8 cellular contexts compared by ENCODE assay signal in the genomic region with DNA sequence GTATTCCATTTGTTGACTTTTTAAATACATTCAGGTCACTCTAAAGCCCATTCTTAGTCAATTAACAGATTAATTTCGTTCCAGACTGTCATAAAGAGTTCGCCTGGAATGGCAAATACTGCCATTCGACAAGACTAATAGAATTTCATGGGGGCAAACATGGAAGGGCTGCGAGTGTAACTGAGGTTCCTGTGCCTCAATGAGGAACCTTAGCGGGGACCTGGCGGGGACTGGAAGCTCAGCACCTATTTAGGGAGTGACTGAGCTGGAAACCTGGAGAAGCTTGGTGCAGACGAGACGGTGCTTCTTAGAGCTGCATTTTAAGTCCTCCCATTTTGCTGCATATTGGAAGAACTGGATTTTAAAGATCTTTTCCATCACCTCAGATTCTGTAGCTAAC. TPM values are rescaled to one million over a fixed set of nuclear protein-coding genes. Genes with fewer than 3 reads are reported as not detected.
DNase-seq lines count a peak whose midpoint lies in the region; ATAC-seq and TF ChIP-seq lines count a peak whose summit lies in the region.

No MANE protein-coding gene starts in this region.

- no peaks in the 10 kb centered on the region for H3K9me2 ChIP-seq in PC-3 (replicated peaks; ENCODE audit: low read length)

- peak overlapping the region; percentile 55 for H3K4me3 Mint-ChIP-seq in CD8-positive, alpha-beta T cell
- H3K4me3 Mint-ChIP-seq in neural progenitor cell, result peak overlapping the region; percentile 95

- no peaks in the 10 kb centered on the region for H3K36me3 Mint-ChIP-seq in CD8-positive, alpha-beta T cell
- peaks cover 36% of the 10 kb centered on the region for H3K36me3 Mint-ChIP-seq in neural progenitor cell

- no peak overlapping the region for H3K27ac ChIP-seq in CD8-positive, alpha-beta T cell (ENCODE audit: low read depth, low read length)
- H3K27ac ChIP-seq in PC-3 (ENCODE audit: low read length), result peak overlapping the region; percentile 87
- H3K27ac ChIP-seq in epithelial cell of prostate, result peak overlapping the region; percentile 91
- H3K27ac ChIP-seq in neural progenitor cell, result peak overlapping the region; percentile 18

- H2AFZ ChIP-seq in PC-3 (ENCODE audit: low read length) (peak overlapping the region; percentile 98), neural progenitor cell (replicated peaks) (peak overlapping the region; percentile 7)

- H3K4me3 ChIP-seq in CD8-positive, alpha-beta T cell (ENCODE audit: low read depth, low read length), result no peak overlapping the region
- H3K4me3 ChIP-seq in PC-3 (ENCODE audit: low read length), result peak overlapping the region; percentile 81
- peak overlapping the region; percentile 83 for H3K4me3 ChIP-seq in neural progenitor cell

- no peaks in the 10 kb centered on the region for H3K9me3 Mint-ChIP-seq in CD8-positive, alpha-beta T cell
- peaks cover 7% of the 10 kb centered on the region for H3K9me3 Mint-ChIP-seq in neural progenitor cell

- no peaks in the 10 kb centered on the region for H3F3A ChIP-seq in PC-3 (ENCODE audit: low read length, unreplicated experiment)
- H3F3A ChIP-seq in neural progenitor cell (ENCODE audit: low read depth), result peaks cover 68% of the 10 kb centered on the region

- CTCF ChIA-PET in CD8-positive, alpha-beta T cell (lab: Charles Lee), result no interaction called here
- CTCF ChIA-PET in PC-3 (lab: Charles Lee), result interaction anchor here (0.5 to 0.6 kb wide), 2 partner anchors 77 to 88 kb away, joined by 3 read pairs; no protein-coding TSS in a partner anchor

- H3K4me1 Mint-ChIP-seq in CD8-positive, alpha-beta T cell (ENCODE audit: low read depth), result peaks cover 35% of the 10 kb centered on the region
- H3K4me1 Mint-ChIP-seq in neural progenitor cell, result peaks cover 25% of the 10 kb centered on the region

- H3K4me2 ChIP-seq in PC-3 (ENCODE audit: low read length), result peak overlapping the region; percentile 96
- H3K4me2 ChIP-seq in neural progenitor cell, result peak overlapping the region; percentile 83

- H3K4me1 ChIP-seq in CD8-positive, alpha-beta T cell (ENCODE audit: insufficient read depth, low read length), result peaks cover 27% of the 10 kb centered on the region
- peaks cover 31% of the 10 kb centered on the region for H3K4me1 ChIP-seq in PC-3 (ENCODE audit: insufficient read depth, low read length)
- H3K4me1 ChIP-seq in neural progenitor cell, result peaks cover 30% of the 10 kb centered on the region

- peak overlapping the region; percentile 83 for H3K9ac ChIP-seq in PC-3 (ENCODE audit: low read length)
- H3K9ac ChIP-seq in neural progenitor cell, result no peak overlapping the region

- no peak for TF ChIP-seq CTCF in CD8-positive, alpha-beta T cell (IDR thresholded peaks at IDR 0.05)
- TF ChIP-seq CTCF in PC-3 (conservative IDR thresholded peaks at IDR 0.05; ENCODE audit: low read depth, low read length) (no peak), neural progenitor cell (IDR thresholded peaks at IDR 0.05) (no peak)

- intact Hi-C loops in CD8-positive, alpha-beta T cell (cut with DNase I, micrococcal nuclease), result loop anchor here in 1 of 2 experiments (5.0 kb wide), 1 partner anchor 1123 kb away; no protein-coding TSS in a partner anchor
- intact Hi-C loops in PC-3 (cut with micrococcal nuclease), result loop anchor here (1.0 to 5.0 kb wide), 6 partner anchors 43 to 483 kb away; a partner anchor contains a TSS

- H3K27me3 Mint-ChIP-seq in CD8-positive, alpha-beta T cell (ENCODE audit: low read depth), result peaks cover 60% of the 10 kb centered on the region
- peaks cover 2% of the 10 kb centered on the region for H3K27me3 Mint-ChIP-seq in neural progenitor cell (ENCODE audit: insufficient read depth, low read depth)

- TSS peak; percentile 62 for BruUV-seq in PC-3 (replicated peaks; lab: Mats Ljungman, UMichigan)

- H3K79me2 ChIP-seq in PC-3 (ENCODE audit: low read length) (no peaks in the 10 kb centered on the region), neural progenitor cell (ENCODE audit: low read depth) (peaks cover 66% of the 10 kb centered on the region)

- no peak overlapping the region for H3K27ac Mint-ChIP-seq in CD8-positive, alpha-beta T cell
- no peak overlapping the region for H3K27ac Mint-ChIP-seq in neural progenitor cell

- no peaks in the 10 kb centered on the region for H3K9me3 ChIP-seq in CD8-positive, alpha-beta T cell (ENCODE audit: low read length)
- H3K9me3 ChIP-seq in PC-3 (ENCODE audit: low read length), result no peaks in the 10 kb centered on the region
- no peaks in the 10 kb centered on the region for H3K9me3 ChIP-seq in neural progenitor cell (ENCODE audit: low read depth)

- POLR2A ChIA-PET in CD8-positive, alpha-beta T cell (lab: Charles Lee), result no interaction called here
- POLR2A ChIA-PET in PC-3 (lab: Charles Lee; ENCODE audit: unreplicated experiment), result no interaction called here

- no peak for DNase-seq in CD8-positive, alpha-beta T cell
- DNase-seq in PC-3 (peak; percentile 3), epithelial cell of prostate (ENCODE audit: low read depth, low spot score) (no peak), neural progenitor cell (ENCODE audit: low spot score) (peak; percentile 40), HK-2 (ENCODE audit: unreplicated experiment) (no peak), DMS 273 (lab: John Stamatoyannopoulos, UW; ENCODE audit: unreplicated experiment) (no peak)

- no peaks in the 10 kb centered on the region for H3K36me3 ChIP-seq in CD8-positive, alpha-beta T cell (ENCODE audit: insufficient read depth, low read length)
- H3K36me3 ChIP-seq in PC-3 (ENCODE audit: low read depth, low read length) (no peaks in the 10 kb centered on the region), neural progenitor cell (peaks cover 3% of the 10 kb centered on the region)

- H4K20me1 ChIP-seq in PC-3 (ENCODE audit: low read length) (no peaks in the 10 kb centered on the region), neural progenitor cell (ENCODE audit: low read depth) (peaks cover 7% of the 10 kb centered on the region)

- no peak for ATAC-seq in CD8-positive, alpha-beta T cell
- no peak for ATAC-seq in PC-3
- no peak for ATAC-seq in GM21737 (IDR thresholded peaks at IDR 0.05; ENCODE audit: unreplicated experiment)
- ATAC-seq in GM18519 (IDR thresholded peaks at IDR 0.05; ENCODE audit: low FRiP score, unreplicated experiment), result no peak

- H3K27me3 ChIP-seq in CD8-positive, alpha-beta T cell (ENCODE audit: insufficient read depth, low read length), result peaks cover 19% of the 10 kb centered on the region
- peaks cover 10% of the 10 kb centered on the region for H3K27me3 ChIP-seq in PC-3 (ENCODE audit: low read length)
- no peaks in the 10 kb centered on the region for H3K27me3 ChIP-seq in neural progenitor cell

RNA-seq across cellular contexts. Expression of a gene that starts 3.4 kb away (rescaled TPM):
- under 1 TPM; 0.46 to 0.47 TPM for total RNA-seq in CD8-positive, alpha-beta T cell
- total RNA-seq in PC-3 (2014; rRNA removed), result 6.2 and 6.7 TPM in 2 replicates
- total RNA-seq in neural progenitor cell (ENCODE audit: low replicate concordance), result 71.6 and 101 TPM in 2 replicates

Comparison
In these comparisons a context has a peak if more than half of its experiments do, and no peak if none do; other contexts are left out.
1. DNase-seq: peak in PC-3 (single experiment) and neural progenitor cell (single experiment); none in CD8-positive, alpha-beta T cell (0 of 7), epithelial cell of prostate (single experiment), HK-2 (single experiment) and DMS 273 (single experiment).